24 cellular contexts compared by ENCODE assay signal in the genomic region with DNA sequence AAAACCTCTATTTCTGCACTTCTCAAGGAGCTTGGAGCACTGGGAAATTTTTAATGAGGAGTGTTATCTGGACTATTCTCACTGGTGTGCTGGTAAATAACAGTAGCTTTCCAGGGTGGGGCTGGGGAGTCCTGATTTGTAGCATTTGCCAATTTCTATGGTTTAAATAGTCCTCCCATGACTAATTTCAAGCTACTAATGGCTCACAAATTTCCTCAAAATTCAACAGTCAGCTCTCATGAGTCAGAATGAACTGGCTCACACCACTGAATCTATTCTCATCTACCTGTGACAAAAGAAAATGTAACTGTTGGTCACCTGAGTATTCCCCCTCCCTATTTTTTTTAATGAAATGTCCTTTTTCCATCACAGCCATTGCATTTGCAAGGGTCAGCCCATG.
"Had no signal": no experiment of that assay in that cellular context is flagged by ENCODE, and none has a peak within 500 bp of the region (broad histone marks: within the 10 kb centered on the region; RNA-seq: fewer than 3 reads in every experiment).

No MANE protein-coding gene starts in this region.

- H3K9me3 ChIP-seq: upper lobe of right lung had no signal

- H3K4me2 ChIP-seq: hepatocyte, neural progenitor cell had no signal

- H3K9ac ChIP-seq: neural progenitor cell had no signal

- H3K79me2 ChIP-seq: hepatocyte had no signal

- H2AFZ ChIP-seq: hepatocyte, neural progenitor cell had no signal

- DNase-seq: activated CD4-positive, alpha-beta T cell treated with anti-CD3 and anti-CD28 coated beads for 1 hour; activated CD4-positive, alpha-beta T cell treated with anti-CD3 and anti-CD28 coated beads, Interleukin-2, amount 50 U/mL, for 1 hour; activated effector memory CD4-positive, alpha-beta T cell treated with Interleukin-2 at 50 U/mL for 16 hours; activated naive CD4-positive, alpha-beta T cell treated with anti-CD3 and anti-CD28 coated beads for 36 hours; activated naive CD8-positive, alpha-beta T cell treated with anti-CD3 and anti-CD28 coated beads, Interleukin-2, amount 10 ng/mL, durations not matched to agents 7 days and 5 days; activated T-cell treated with anti-CD3 and anti-CD28 coated beads, Interleukin-2, amount 50 U/mL, for 48 hours; amniotic stem cell; cortex of kidney; erythroblast; glutamatergic neuron; immature natural killer cell; kidney glomerular epithelial cell; left ventricle myocardium inferior; naive thymus-derived CD8-positive, alpha-beta T cell; retina; sigmoid colon; stimulated activated CD4-positive, alpha-beta T cell treated with anti-CD3 and anti-CD28 coated beads, Interleukin-4, amount 100 ng/mL, for 24 hours; stimulated activated naive CD8-positive, alpha-beta T cell treated with anti-CD3 and anti-CD28 coated beads, Interleukin-15, Interleukin-2, amounts not matched to agents 100 U/mL and 50 U/mL, for 24 hours; T-cell; upper lobe of right lung; WERI-Rb-1 had no signal

- H3K27ac ChIP-seq: cardiac muscle cell, hepatocyte, left ventricle myocardium inferior, neural progenitor cell, sigmoid colon, upper lobe of right lung, WERI-Rb-1 had no signal

- H3K36me3 ChIP-seq: cardiac muscle cell, left ventricle myocardium inferior, neural progenitor cell, sigmoid colon, upper lobe of right lung, WERI-Rb-1 had no signal

- ATAC-seq: naive thymus-derived CD8-positive, alpha-beta T cell; stimulated activated naive CD8-positive, alpha-beta T cell treated with anti-CD3 and anti-CD28 coated beads, Interleukin-15, Interleukin-2, amounts not matched to agents 100 U/mL and 50 U/mL, for 24 hours; T-cell; upper lobe of right lung had no signal

- H3K4me3 ChIP-seq: cardiac muscle cell, hepatocyte, left ventricle myocardium inferior, neural progenitor cell, sigmoid colon, upper lobe of right lung had no signal

- H3K27me3 ChIP-seq: cardiac muscle cell, hepatocyte, neural progenitor cell, sigmoid colon, upper lobe of right lung had no signal

- H3K4me1 ChIP-seq: neural progenitor cell, upper lobe of right lung had no signal
